8 cellular contexts compared by ENCODE assay signal in genomic region chr17:7313028-7313889, GRCh38. TPM values are rescaled to one million over a fixed set of nuclear protein-coding genes. Genes with fewer than 3 reads are reported as not detected.
DNase-seq lines count a peak whose midpoint lies in the region; ATAC-seq, FAIRE-seq and TF ChIP-seq lines count a peak whose summit lies in the region.
"Had no signal": no experiment of that assay in that cellular context is flagged by ENCODE, and none has a peak within 500 bp of the region (broad histone marks: within the 10 kb centered on the region; RNA-seq: fewer than 3 reads in every experiment).

No MANE protein-coding gene starts in this region.

- H2AFZ ChIP-seq in OCI-LY1 (ENCODE audit: low read length) (no peak overlapping the region), parathyroid adenoma (no peak overlapping the region)

- DNase-seq in GM12892 (ENCODE audit: insufficient read length) (peak; percentile 19), bronchial epithelial cell (ENCODE audit: low read depth) (no peak), NCI-H2196 treated with DMSO at 0.1 percent for 48 hours (lab: John Stamatoyannopoulos, UW; ENCODE audit: unreplicated experiment) (no peak), GM13977 (ENCODE audit: low spot score) (no peak)
- DNase-seq: upper lobe of left lung had no signal

- H3K36me3 ChIP-seq in OCI-LY1 (ENCODE audit: insufficient read depth, low read length) (peaks cover 81% of the 10 kb centered on the region), bronchial epithelial cell (ENCODE audit: control insufficient read depth, insufficient read depth, low read length) (peaks cover 21% of the 10 kb centered on the region), parathyroid adenoma (ENCODE audit: control insufficient read depth, insufficient read depth, low read length) (no peaks in the 10 kb centered on the region)

- H3F3A ChIP-seq in OCI-LY1 (ENCODE audit: insufficient read depth, low read length), result peaks cover 23% of the 10 kb centered on the region

- H3K27me3 ChIP-seq in OCI-LY1 (ENCODE audit: insufficient read depth, low read length) (no peaks in the 10 kb centered on the region), bronchial epithelial cell (ENCODE audit: control insufficient read depth, insufficient read depth, low read length) (no peaks in the 10 kb centered on the region), parathyroid adenoma (ENCODE audit: control insufficient read depth, insufficient read depth, low read length) (no peaks in the 10 kb centered on the region)
- H3K27me3 ChIP-seq: upper lobe of left lung had no signal

- H3K4me3 ChIP-seq in OCI-LY1 (ENCODE audit: low read depth, low read length, poor library complexity, severe bottlenecking), result peak overlapping the region; percentile 99
- H3K4me3 ChIP-seq in bronchial epithelial cell (ENCODE audit: low read depth, low read length), result no peak overlapping the region
- no peak overlapping the region for H3K4me3 ChIP-seq in parathyroid adenoma (ENCODE audit: low read depth, low read length)

- no peaks in the 10 kb centered on the region for H3K9me2 ChIP-seq in OCI-LY1 (ENCODE audit: low read depth, low read length)

- peak overlapping the region; percentile 42 for H3K27ac ChIP-seq in OCI-LY1 (ENCODE audit: low read depth, low read length, poor library complexity, severe bottlenecking)
- H3K27ac ChIP-seq in parathyroid adenoma, result peak overlapping the region; percentile 16

- H3K4me1 ChIP-seq in OCI-LY1 (ENCODE audit: insufficient read depth, low read length, severe bottlenecking) (peaks cover 57% of the 10 kb centered on the region), parathyroid adenoma (peaks cover 24% of the 10 kb centered on the region)

- H3K4me2 ChIP-seq in OCI-LY1 (ENCODE audit: low read length) (peak overlapping the region; percentile 97; the same call in 1 of the 2 replicates), parathyroid adenoma (ENCODE audit: low read length) (no peak overlapping the region)

- ATAC-seq in GM19455 (IDR thresholded peaks at IDR 0.05; ENCODE audit: unreplicated experiment), result no peak

- TF ChIP-seq POLR2A in GM12892 (IDR thresholded peaks at IDR 0.05; ENCODE audit: low read depth, low read length), result peak; percentile 78

- H3K79me2 ChIP-seq in OCI-LY1 (ENCODE audit: insufficient read depth, low read length), result peaks cover 25% of the 10 kb centered on the region
- H3K79me2 ChIP-seq in parathyroid adenoma, result peaks cover 42% of the 10 kb centered on the region

- H3K9ac ChIP-seq in OCI-LY1 (ENCODE audit: low read length) (peak overlapping the region; percentile 5; the same call in 1 of the 2 replicates), parathyroid adenoma (no peak overlapping the region)

- in situ Hi-C loops in GM13977 (cut with MboI; ENCODE audit: low pct_unique_long_range_greater_than_20kb, low sequenced_read_pairs, unreplicated experiment), result no loop called here

- H3K9me3 ChIP-seq in OCI-LY1 (ENCODE audit: low read length), result no peaks in the 10 kb centered on the region
- H3K9me3 ChIP-seq in parathyroid adenoma (ENCODE audit: control insufficient read depth, low read length), result no peaks in the 10 kb centered on the region
- H3K9me3 ChIP-seq: upper lobe of left lung had no signal

- peaks cover 4% of the 10 kb centered on the region; the same call in 1 of the 2 replicates for H4K20me1 ChIP-seq in OCI-LY1 (ENCODE audit: insufficient read depth, low read length)

- TF ChIP-seq CTCF in OCI-LY1 (IDR thresholded peaks at IDR 0.05; ENCODE audit: low read length) (peak; percentile 4; the same call in 1 of the 2 replicates), bronchial epithelial cell (IDR thresholded peaks at IDR 0.05; ENCODE audit: insufficient read depth, low read length, severe bottlenecking) (peak; percentile 26), parathyroid adenoma (IDR thresholded peaks at IDR 0.05) (no peak), GM13977 (IDR thresholded peaks at IDR 0.05; ENCODE audit: extremely low read depth, insufficient read depth, missing control alignments) (no peak)

- FAIRE-seq in GM12892 (lab: Jason Lieb, UNC) (no peak), bronchial epithelial cell (lab: Jason Lieb, UNC) (peak; percentile 13)

RNA-seq across cellular contexts. Expression of gene GPS2, which starts 1.9 kb away (rescaled TPM):
- 32.7 TPM for polyA plus RNA-seq in GM12892 (2012; ENCODE audit: missing spikeins)
- total RNA-seq in bronchial epithelial cell, result 22.4 and 35.7 TPM in 2 replicates

RNA-seq across cellular contexts. Expression of gene EIF5A, which starts 5.8 kb away (rescaled TPM):
- 765 TPM for polyA plus RNA-seq in GM12892 (2012; ENCODE audit: missing spikeins)
- total RNA-seq in bronchial epithelial cell, result 653 and 709 TPM in 2 replicates

RNA-seq across cellular contexts. Expression of gene NEURL4, which starts 15.9 kb away (rescaled TPM):
- polyA plus RNA-seq in GM12892 (2012; ENCODE audit: missing spikeins), result 15.9 TPM
- 14.7 and 17.7 TPM in 2 replicates for total RNA-seq in bronchial epithelial cell

RNA-seq across cellular contexts. Expression of gene YBX2, which starts 18.8 kb away (rescaled TPM):
- not detected for polyA plus RNA-seq in GM12892 (2012; ENCODE audit: missing spikeins)
- 0.26 and 1.0 TPM in 2 replicates for total RNA-seq in bronchial epithelial cell

RNA-seq across cellular contexts. Expression of gene ACAP1, which starts 23.1 kb away (rescaled TPM):
- polyA plus RNA-seq in GM12892 (2012; ENCODE audit: missing spikeins), result 73.0 TPM
- 0.26 and 4.2 TPM in 2 replicates for total RNA-seq in bronchial epithelial cell

Comparison
In these comparisons a context has a peak if more than half of its experiments do, and no peak if none do; other contexts are left out.
1. CTCF ChIP-seq: peak in OCI-LY1 (single experiment) and bronchial epithelial cell (single experiment); none in parathyroid adenoma (single experiment) and GM13977 (single experiment).